In genomic region chr4:88985088-88985779, GRCh38 we compare ENCODE assay signal across 16 cellular contexts.
DNase-seq lines count a peak whose midpoint lies in the region; ATAC-seq, FAIRE-seq and TF ChIP-seq lines count a peak whose summit lies in the region.
"Had no signal": no experiment of that assay in that cellular context is flagged by ENCODE, and none has a peak within 500 bp of the region (broad histone marks: within the 10 kb centered on the region; RNA-seq: fewer than 3 reads in every experiment).

No MANE protein-coding gene starts in this region.

- peak; percentile 62 for DNase-seq in AG09319 (ENCODE audit: extremely low read depth, low read depth)
- DNase-seq in HS-5 (ENCODE audit: low read depth) = peak; percentile 73
- peak; percentile 66 for DNase-seq in bronchial epithelial cell (ENCODE audit: low read depth)
- DNase-seq in left lung = no peak
- DNase-seq in superior temporal gyrus (ENCODE audit: extremely low spot score) = no peak
- DNase-seq: activated CD4-positive, alpha-beta T cell treated with anti-CD3 and anti-CD28 coated beads, Interleukin-2, amount 10 ng/mL, durations not matched to agents 7 days and 5 days; activated T-cell treated with anti-CD3 and anti-CD28 coated beads, Interleukin-2, amount 50 U/mL, for 72 hours; islet precursor cell; KBM-7; NCI-H2107; posterior cingulate gyrus; SIG-M5; stimulated activated CD4-positive, alpha-beta T cell treated with anti-CD3 and anti-CD28 coated beads, Interleukin-1b, Interleukin-23, amount 100 ng/mL, for 48 hours had no signal

- peaks cover 0 to 11% of the 10 kb centered on the region in 2 donors for H3K4me1 ChIP-seq in left lung

- TF ChIP-seq CTCF in AG09319 (IDR thresholded peaks at IDR 0.05; ENCODE audit: low read depth, low read length) = no peak
- TF ChIP-seq CTCF in bronchial epithelial cell (IDR thresholded peaks at IDR 0.05; ENCODE audit: insufficient read depth, low read length, severe bottlenecking) = no peak
- no peak for TF ChIP-seq CTCF in left lung (IDR thresholded peaks at IDR 0.05)

- FAIRE-seq in bronchial epithelial cell (lab: Jason Lieb, UNC) = no peak

- ATAC-seq in left lung (peak; percentile 59), HG03196 (IDR thresholded peaks at IDR 0.05; ENCODE audit: unreplicated experiment) (no peak), GM19463 (IDR thresholded peaks at IDR 0.05; ENCODE audit: unreplicated experiment) (no peak), GM21619 (IDR thresholded peaks at IDR 0.05; ENCODE audit: unreplicated experiment) (no peak)
- ATAC-seq: activated T-cell treated with anti-CD3 and anti-CD28 coated beads, Interleukin-2, amount 50 U/mL, for 72 hours had no signal

- H3K27me3 ChIP-seq in bronchial epithelial cell (ENCODE audit: control insufficient read depth, insufficient read depth, low read length) (no peaks in the 10 kb centered on the region), left lung (no peaks in the 10 kb centered on the region)

- H3K9me3 ChIP-seq in left lung = no peaks in the 10 kb centered on the region

- intact Hi-C loops in left lung (cut with DNase I) = no loop called here

- H3K36me3 ChIP-seq in bronchial epithelial cell (ENCODE audit: control insufficient read depth, insufficient read depth, low read length) (no peaks in the 10 kb centered on the region), left lung (no peaks in the 10 kb centered on the region)

- H3K4me3 ChIP-seq in bronchial epithelial cell (ENCODE audit: low read depth, low read length) = no peak overlapping the region
- no peak overlapping the region for H3K4me3 ChIP-seq in left lung

- no peak overlapping the region for H3K27ac ChIP-seq in left lung

Comparison
In these comparisons a context has a peak if more than half of its experiments do, and no peak if none do; other contexts are left out.
1. DNase-seq: peak in AG09319 (single experiment), HS-5 (single experiment) and bronchial epithelial cell (single experiment); none in left lung (0 of 2) and superior temporal gyrus (single experiment).